Comparison of ENCODE assay signal across 1 cellular context in the genomic region with DNA sequence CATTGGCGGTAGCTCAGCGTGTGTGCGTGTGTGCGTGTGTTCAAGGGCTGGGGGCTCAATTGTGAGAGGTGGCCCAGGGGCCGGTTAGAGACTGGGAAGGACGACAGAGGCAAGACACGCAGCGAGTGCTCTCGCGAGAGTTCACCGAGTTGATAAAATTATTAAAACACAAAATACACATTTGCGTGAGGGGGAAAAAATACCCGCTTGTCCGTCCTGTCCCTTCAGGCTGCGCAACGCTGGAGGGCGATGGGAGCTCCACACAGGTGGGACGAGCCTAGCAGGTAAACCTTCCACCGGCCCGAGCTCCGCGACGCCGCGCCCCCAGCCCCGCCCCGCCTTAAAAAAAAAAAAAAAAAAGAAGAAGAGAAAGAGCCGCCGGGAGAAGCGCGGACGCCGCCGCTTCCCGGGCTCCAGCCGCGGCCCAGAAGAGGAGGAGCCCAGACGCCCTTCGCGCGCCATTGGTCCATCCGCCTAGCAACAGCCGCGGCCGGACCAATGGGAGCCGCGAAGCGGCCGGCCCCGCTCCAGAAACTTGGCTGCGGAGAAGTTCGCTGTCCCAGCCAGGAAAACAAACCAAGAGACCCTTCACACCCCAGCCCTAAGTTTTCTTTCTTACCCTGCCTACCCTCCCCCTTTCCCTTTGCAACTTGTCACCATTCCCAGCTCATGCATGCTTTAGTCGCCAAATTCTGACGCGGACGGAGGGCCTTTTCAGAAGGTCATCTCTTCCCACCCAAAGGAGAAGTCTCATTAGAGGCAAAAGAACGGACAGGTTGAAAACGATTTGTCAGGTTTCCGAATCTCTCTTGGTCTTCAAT.
A peak's percentile ranks its signal among the peaks of the same experiment; 100 is the strongest.
TF ChIP-seq lines count a peak whose summit lies in the region.

No MANE protein-coding gene starts in this region.

TF ChIP-seq in GM12878, 131 proteins besides CTCF, POLR2A, EP300 and RAD21 (continued from another document):
- TF ChIP-seq, protein P1, sequence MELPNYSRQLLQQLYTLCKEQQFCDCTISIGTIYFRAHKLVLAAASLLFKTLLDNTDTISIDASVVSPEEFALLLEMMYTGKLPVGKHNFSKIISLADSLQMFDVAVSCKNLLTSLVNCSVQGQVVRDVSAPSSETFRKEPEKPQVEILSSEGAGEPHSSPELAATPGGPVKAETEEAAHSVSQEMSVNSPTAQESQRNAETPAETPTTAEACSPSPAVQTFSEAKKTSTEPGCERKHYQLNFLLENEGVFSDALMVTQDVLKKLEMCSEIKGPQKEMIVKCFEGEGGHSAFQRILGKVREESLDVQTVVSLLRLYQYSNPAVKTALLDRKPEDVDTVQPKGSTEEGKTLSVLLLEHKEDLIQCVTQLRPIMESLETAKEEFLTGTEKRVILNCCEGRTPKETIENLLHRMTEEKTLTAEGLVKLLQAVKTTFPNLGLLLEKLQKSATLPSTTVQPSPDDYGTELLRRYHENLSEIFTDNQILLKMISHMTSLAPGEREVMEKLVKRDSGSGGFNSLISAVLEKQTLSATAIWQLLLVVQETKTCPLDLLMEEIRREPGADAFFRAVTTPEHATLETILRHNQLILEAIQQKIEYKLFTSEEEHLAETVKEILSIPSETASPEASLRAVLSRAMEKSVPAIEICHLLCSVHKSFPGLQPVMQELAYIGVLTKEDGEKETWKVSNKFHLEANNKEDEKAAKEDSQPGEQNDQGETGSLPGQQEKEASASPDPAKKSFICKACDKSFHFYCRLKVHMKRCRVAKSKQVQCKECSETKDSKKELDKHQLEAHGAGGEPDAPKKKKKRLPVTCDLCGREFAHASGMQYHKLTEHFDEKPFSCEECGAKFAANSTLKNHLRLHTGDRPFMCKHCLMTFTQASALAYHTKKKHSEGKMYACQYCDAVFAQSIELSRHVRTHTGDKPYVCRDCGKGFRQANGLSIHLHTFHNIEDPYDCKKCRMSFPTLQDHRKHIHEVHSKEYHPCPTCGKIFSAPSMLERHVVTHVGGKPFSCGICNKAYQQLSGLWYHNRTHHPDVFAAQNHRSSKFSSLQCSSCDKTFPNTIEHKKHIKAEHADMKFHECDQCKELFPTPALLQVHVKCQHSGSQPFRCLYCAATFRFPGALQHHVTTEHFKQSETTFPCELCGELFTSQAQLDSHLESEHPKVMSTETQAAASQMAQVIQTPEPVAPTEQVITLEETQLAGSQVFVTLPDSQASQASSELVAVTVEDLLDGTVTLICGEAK (IDR thresholded peaks at IDR 0.05; ENCODE audit: borderline replicate concordance) = peak; percentile 48; the same call in 1 of the 2 replicates
- peak; percentile 34 for TF ChIP-seq FOS (IDR thresholded peaks at IDR 0.05; ENCODE audit: borderline replicate concordance, extremely low read depth, insufficient read length)
- peak; percentile 78 for TF ChIP-seq ZNF384 (IDR thresholded peaks at IDR 0.05; ENCODE audit: borderline replicate concordance, low read depth, low read length)
- TF ChIP-seq STAT3 (IDR thresholded peaks at IDR 0.05; ENCODE audit: low read depth, low read length) = no peak
- no peak for TF ChIP-seq ZZZ3 (IDR thresholded peaks at IDR 0.05; ENCODE audit: control insufficient read depth, insufficient read length, low read depth)
- TF ChIP-seq, protein P2, sequence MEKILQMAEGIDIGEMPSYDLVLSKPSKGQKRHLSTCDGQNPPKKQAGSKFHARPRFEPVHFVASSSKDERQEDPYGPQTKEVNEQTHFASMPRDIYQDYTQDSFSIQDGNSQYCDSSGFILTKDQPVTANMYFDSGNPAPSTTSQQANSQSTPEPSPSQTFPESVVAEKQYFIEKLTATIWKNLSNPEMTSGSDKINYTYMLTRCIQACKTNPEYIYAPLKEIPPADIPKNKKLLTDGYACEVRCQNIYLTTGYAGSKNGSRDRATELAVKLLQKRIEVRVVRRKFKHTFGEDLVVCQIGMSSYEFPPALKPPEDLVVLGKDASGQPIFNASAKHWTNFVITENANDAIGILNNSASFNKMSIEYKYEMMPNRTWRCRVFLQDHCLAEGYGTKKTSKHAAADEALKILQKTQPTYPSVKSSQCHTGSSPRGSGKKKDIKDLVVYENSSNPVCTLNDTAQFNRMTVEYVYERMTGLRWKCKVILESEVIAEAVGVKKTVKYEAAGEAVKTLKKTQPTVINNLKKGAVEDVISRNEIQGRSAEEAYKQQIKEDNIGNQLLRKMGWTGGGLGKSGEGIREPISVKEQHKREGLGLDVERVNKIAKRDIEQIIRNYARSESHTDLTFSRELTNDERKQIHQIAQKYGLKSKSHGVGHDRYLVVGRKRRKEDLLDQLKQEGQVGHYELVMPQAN (conservative IDR thresholded peaks at IDR 0.05) = no peak
- TF ChIP-seq CREB1 (IDR thresholded peaks at IDR 0.05; ENCODE audit: low read depth) = 0 out of 2 replicates have a peak, but pooled peaks have one; percentile 19
- TF ChIP-seq RFX5 (IDR thresholded peaks at IDR 0.05; ENCODE audit: low read depth, low read length) = peak; percentile 97
